Comparison of ENCODE assay signal across 16 cellular contexts in the genomic region with DNA sequence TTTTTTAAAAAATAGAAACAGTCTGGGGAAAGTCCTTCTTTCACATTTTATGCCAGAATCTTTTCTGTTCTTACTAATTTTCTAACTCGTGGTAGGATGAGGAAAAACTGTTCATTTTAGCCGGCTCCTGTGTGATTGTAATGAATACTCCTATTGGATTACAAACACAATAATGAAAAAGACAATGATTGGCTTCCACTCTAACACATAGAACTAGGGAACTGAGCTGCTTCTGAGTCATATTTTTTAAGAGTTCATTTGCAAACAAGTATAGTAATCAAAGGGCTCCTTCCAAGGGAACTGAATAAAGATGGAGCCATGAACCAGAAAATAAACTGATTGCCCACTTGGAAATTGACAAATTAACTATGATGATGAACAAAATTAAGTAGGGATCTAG.
"Had no signal": no experiment of that assay in that cellular context is flagged by ENCODE, and none has a peak within 500 bp of the region (broad histone marks: within the 10 kb centered on the region; RNA-seq: fewer than 3 reads in every experiment).

No MANE protein-coding gene starts in this region.

- H3K36me3 ChIP-seq: gastroesophageal sphincter, left ventricle myocardium inferior, transverse colon had no signal

- H3K36me3 Mint-ChIP-seq: activated CD8-positive, alpha-beta memory T cell treated with anti-CD3 and anti-CD28 coated beads, Interleukin-2, amount 10 ng/mL, durations not matched to agents 7 days and 5 days; activated naive CD8-positive, alpha-beta T cell; stimulated activated memory B cell treated with anti-CD40 and anti-IgM and Interleukin-4, amounts not matched to agents 10 μg/mL and 1 μg/mL and 100 μg/mL, for 72 hours had no signal

- H3K4me1 ChIP-seq: left ventricle myocardium inferior, transverse colon had no signal

- DNase-seq: activated CD4-positive, alpha-beta T cell treated with anti-CD3 and anti-CD28 coated beads, Interleukin-2, amount 50 U/mL, for 4 hours; activated CD8-positive, alpha-beta memory T cell treated with anti-CD3 and anti-CD28 coated beads, Interleukin-2, amount 10 ng/mL, durations not matched to agents 7 days and 5 days; activated effector memory CD4-positive, alpha-beta T cell treated with anti-CD3 and anti-CD28 coated beads, Interleukin-2, amount 50 U/mL, for 16 hours; activated T-cell treated with anti-CD3 and anti-CD28 coated beads, Interleukin-2, amount 50 U/mL, for 4 hours; kidney; left ventricle myocardium inferior; mesendoderm; stimulated activated CD4-positive, alpha-beta T cell treated with anti-CD3 and anti-CD28 coated beads, Interleukin-1b, Interleukin-23, amount 100 ng/mL, for 48 hours; SW 1271; transverse colon had no signal

- H3K27me3 Mint-ChIP-seq: activated CD8-positive, alpha-beta memory T cell treated with anti-CD3 and anti-CD28 coated beads, Interleukin-2, amount 10 ng/mL, durations not matched to agents 7 days and 5 days; stimulated activated memory B cell treated with anti-CD40 and anti-IgM and Interleukin-4, amounts not matched to agents 10 μg/mL and 1 μg/mL and 100 μg/mL, for 72 hours had no signal

- H3K4me3 ChIP-seq: gastroesophageal sphincter, hepatocyte, left ventricle myocardium inferior, transverse colon had no signal

- H3K9me3 Mint-ChIP-seq: activated T-cell treated with anti-CD3 and anti-CD28 coated beads, Interleukin-2, amount 50 U/mL, for 4 hours had no signal

- H3K9me3 ChIP-seq: gastroesophageal sphincter, transverse colon had no signal

- ATAC-seq: activated CD4-positive, CD25-positive, alpha-beta regulatory T cell treated with anti-CD3 and anti-CD28 coated beads, Interleukin-2, amount 50 U/mL, for 24 hours; activated CD8-positive, alpha-beta memory T cell treated with anti-CD3 and anti-CD28 coated beads, Interleukin-2, amount 10 ng/mL, durations not matched to agents 7 days and 5 days; activated T-cell treated with anti-CD3 and anti-CD28 coated beads, Interleukin-2, amount 50 U/mL, for 4 hours; stimulated activated memory B cell treated with anti-CD40 and anti-IgM and Interleukin-4, amounts not matched to agents 10 μg/mL and 1 μg/mL and 100 μg/mL, for 72 hours had no signal

- H3K4me3 Mint-ChIP-seq: activated CD8-positive, alpha-beta memory T cell treated with anti-CD3 and anti-CD28 coated beads, Interleukin-2, amount 10 ng/mL, durations not matched to agents 7 days and 5 days; activated naive CD8-positive, alpha-beta T cell; activated T-cell treated with anti-CD3 and anti-CD28 coated beads, Interleukin-2, amount 50 U/mL, for 4 hours; stimulated activated memory B cell treated with anti-CD40 and anti-IgM and Interleukin-4, amounts not matched to agents 10 μg/mL and 1 μg/mL and 100 μg/mL, for 72 hours; T-helper 2 cell treated with Interferon-gamma antibody and Interleukin-4, amounts not matched to agents 5 μg/mL and 100 μg/mL, for 36 hours had no signal

- H3K27ac ChIP-seq: hepatocyte, left ventricle myocardium inferior had no signal

- H3K27me3 ChIP-seq: gastroesophageal sphincter, hepatocyte, transverse colon had no signal

- H3K4me1 Mint-ChIP-seq: activated CD8-positive, alpha-beta memory T cell treated with anti-CD3 and anti-CD28 coated beads, Interleukin-2, amount 10 ng/mL, durations not matched to agents 7 days and 5 days; stimulated activated memory B cell treated with anti-CD40 and anti-IgM and Interleukin-4, amounts not matched to agents 10 μg/mL and 1 μg/mL and 100 μg/mL, for 72 hours had no signal

- H3K27ac Mint-ChIP-seq: activated CD8-positive, alpha-beta memory T cell treated with anti-CD3 and anti-CD28 coated beads, Interleukin-2, amount 10 ng/mL, durations not matched to agents 7 days and 5 days; activated naive CD8-positive, alpha-beta T cell; stimulated activated memory B cell treated with anti-CD40 and anti-IgM and Interleukin-4, amounts not matched to agents 10 μg/mL and 1 μg/mL and 100 μg/mL, for 72 hours; T-helper 2 cell treated with Interferon-gamma antibody and Interleukin-4, amounts not matched to agents 5 μg/mL and 100 μg/mL, for 36 hours had no signal
